ENCODE assay signal across 18 cellular contexts in the genomic region with DNA sequence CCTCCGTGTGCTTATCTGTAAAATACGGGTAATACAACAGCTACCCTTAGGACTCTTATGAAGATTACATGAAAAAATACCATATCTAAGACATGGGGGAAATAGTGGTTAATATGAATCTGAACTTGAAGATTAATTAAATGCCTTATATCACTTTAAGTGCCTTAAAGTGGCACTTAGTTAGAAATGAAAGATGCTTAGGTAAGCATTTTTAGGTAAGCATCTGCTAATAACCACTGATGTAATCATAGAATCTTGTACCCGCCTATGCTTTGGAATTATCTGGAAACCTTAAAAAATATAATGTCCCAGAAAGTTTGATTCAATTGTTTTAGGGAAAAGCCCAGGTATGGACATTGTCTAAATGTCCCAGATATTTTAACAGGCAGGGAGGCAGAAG. TPM values are rescaled to one million over a fixed set of nuclear protein-coding genes. Genes with fewer than 3 reads are reported as not detected.
DNase-seq lines count a peak whose midpoint lies in the region; ATAC-seq and TF ChIP-seq lines count a peak whose summit lies in the region.
"Had no signal": no experiment of that assay in that cellular context is flagged by ENCODE, and none has a peak within 500 bp of the region (broad histone marks: within the 10 kb centered on the region; RNA-seq: fewer than 3 reads in every experiment).

No MANE protein-coding gene starts in this region.

- H4K5ac ChIP-seq in IMR-90 (ENCODE audit: low read depth, low read length) = no peak overlapping the region

- H2BK5ac ChIP-seq in IMR-90 (ENCODE audit: low read depth, low read length, poor library complexity, severe bottlenecking) = no peak overlapping the region

- TF ChIP-seq RAD21 in IMR-90 (IDR thresholded peaks at IDR 0.05; ENCODE audit: low read length) = no peak

- no peak overlapping the region for H2BK120ac ChIP-seq in IMR-90 (ENCODE audit: low read depth, low read length)

- dilution Hi-C loops in IMR-90 (cut with HindIII; ENCODE audit: low sequenced_read_pairs, unreplicated experiment) = no loop called here

- H2AFZ ChIP-seq in IMR-90 (replicated peaks; ENCODE audit: low read length, poor library complexity) = no peak overlapping the region

- H2AK9ac ChIP-seq in IMR-90 (replicated peaks; ENCODE audit: low read depth, low read length, poor library complexity) = no peak overlapping the region

- no peak overlapping the region for H4K91ac ChIP-seq in IMR-90 (ENCODE audit: insufficient read depth, low read depth, low read length)

- H3K27ac Mint-ChIP-seq in activated CD4-positive, alpha-beta T cell treated with anti-CD3 and anti-CD28 coated beads, Interleukin-2, amount 10 ng/mL, durations not matched to agents 24 days and 14 days = peak overlapping the region; percentile 85
- peak overlapping the region; percentile 77 for H3K27ac Mint-ChIP-seq in activated naive CD8-positive, alpha-beta T cell
- peak overlapping the region; percentile 74 for H3K27ac Mint-ChIP-seq in memory B cell
- no peak overlapping the region for H3K27ac Mint-ChIP-seq in endodermal cell

- H3K9me1 ChIP-seq in IMR-90 (ENCODE audit: insufficient read depth, low read length) = 0 out of 2 replicates have a peak, but pooled peaks cover 3% of the 10 kb centered on the region

- no peak for ATAC-seq in IMR-90 (ENCODE audit: low read depth)
- ATAC-seq in memory B cell (ENCODE audit: low read depth) = no peak
- no peak for ATAC-seq in GM21619 (IDR thresholded peaks at IDR 0.05; ENCODE audit: unreplicated experiment)
- no peak for ATAC-seq in GM18517 (IDR thresholded peaks at IDR 0.05; ENCODE audit: unreplicated experiment)

- H2BK20ac ChIP-seq in IMR-90 (ENCODE audit: low read depth, low read length) = no peak overlapping the region

- no peak overlapping the region for H3K27ac ChIP-seq in IMR-90 (ENCODE audit: insufficient read depth, low read length)
- no peak overlapping the region for H3K27ac ChIP-seq in endodermal cell (ENCODE audit: low read depth, low read length)

- no peak overlapping the region for H3K23ac ChIP-seq in IMR-90 (ENCODE audit: low read depth, low read length)

- no peaks in the 10 kb centered on the region for H3K36me3 ChIP-seq in IMR-90 (ENCODE audit: control insufficient read depth, insufficient read depth, low read length)
- no peaks in the 10 kb centered on the region for H3K36me3 ChIP-seq in endodermal cell (ENCODE audit: control insufficient read depth, insufficient read depth, low read length)
- H3K36me3 ChIP-seq: BLaER1 treated with 17β-estradiol and CSF1 and Interleukin-3, amounts not matched to agents 10 nM and 100 nM had no signal

- H2BK15ac ChIP-seq in IMR-90 (ENCODE audit: low read depth, low read length) = no peak overlapping the region

- H3K14ac ChIP-seq in IMR-90 (replicated peaks; ENCODE audit: low read depth, low read length) = no peak overlapping the region

- H3K4ac ChIP-seq in IMR-90 (ENCODE audit: low read depth, low read length) = no peak overlapping the region

- H3K4me3 ChIP-seq in IMR-90 (ENCODE audit: insufficient read depth, low read depth, low read length) (no peak overlapping the region), endodermal cell (ENCODE audit: low read length) (no peak overlapping the region)
- H3K4me3 ChIP-seq: BLaER1 treated with 17β-estradiol and CSF1 and Interleukin-3, amounts not matched to agents 10 nM and 100 nM had no signal

- POLR2A ChIA-PET in IMR-90 (lab: Charles Lee; ENCODE audit: unreplicated experiment) = no interaction called here

- no peak for TF ChIP-seq POLR2A in IMR-90 (IDR thresholded peaks at IDR 0.05; ENCODE audit: low read depth, low read length)

- BruUV-seq in IMR-90 (replicated peaks; lab: Mats Ljungman, UMichigan) = no TSS peak

- TF ChIP-seq CTCF in IMR-90 (conservative IDR thresholded peaks at IDR 0.05; ENCODE audit: low read depth, low read length) (no peak), endodermal cell (conservative IDR thresholded peaks at IDR 0.05) (no peak)

- H3K4me1 ChIP-seq in IMR-90 (ENCODE audit: control insufficient read depth, insufficient read depth, low read length) (no peaks in the 10 kb centered on the region), endodermal cell (ENCODE audit: control insufficient read depth, insufficient read depth, low read length) (no peaks in the 10 kb centered on the region)

- H3K27me3 Mint-ChIP-seq in activated CD4-positive, alpha-beta T cell treated with anti-CD3 and anti-CD28 coated beads, Interleukin-2, amount 10 ng/mL, durations not matched to agents 24 days and 14 days = no peaks in the 10 kb centered on the region
- H3K27me3 Mint-ChIP-seq in activated naive CD8-positive, alpha-beta T cell = no peaks in the 10 kb centered on the region
- no peaks in the 10 kb centered on the region for H3K27me3 Mint-ChIP-seq in memory B cell
- H3K27me3 Mint-ChIP-seq in endodermal cell (ENCODE audit: insufficient read depth) = no peaks in the 10 kb centered on the region

- H3K27me3 ChIP-seq in IMR-90 (ENCODE audit: control insufficient read depth, insufficient read depth, low read length) (peaks cover 23% of the 10 kb centered on the region), endodermal cell (ENCODE audit: control insufficient read depth, insufficient read depth, low read length, poor library complexity, severe bottlenecking) (no peaks in the 10 kb centered on the region)
- H3K27me3 ChIP-seq: BLaER1 treated with 17β-estradiol and CSF1 and Interleukin-3, amounts not matched to agents 10 nM and 100 nM had no signal

- H3K9me3 ChIP-seq in IMR-90 (ENCODE audit: control insufficient read depth, insufficient read depth, low read length) (no peaks in the 10 kb centered on the region), endodermal cell (ENCODE audit: control insufficient read depth, low read length) (no peaks in the 10 kb centered on the region)

- no peak overlapping the region for H3K18ac ChIP-seq in IMR-90 (ENCODE audit: low read depth, low read length)

- DNase-seq in activated CD4-positive, alpha-beta T cell treated with anti-CD3 and anti-CD28 coated beads, Interleukin-2, amount 10 ng/mL, durations not matched to agents 24 days and 14 days = no peak
- no peak for DNase-seq in activated CD4-positive, alpha-beta T cell treated with anti-CD3 and anti-CD28 coated beads for 1 hour
- no peak for DNase-seq in IMR-90
- DNase-seq in memory B cell (ENCODE audit: low spot score in 2 of 2) = no peak
- no peak for DNase-seq in endodermal cell
- DNase-seq: DMS 273 treated with DMSO at 0.1 percent for 48 hours, GDM1, GOT3, NCI-H1092, NCI-H146, SIG-M5 had no signal

- no peak overlapping the region for H3K4me3 Mint-ChIP-seq in activated CD4-positive, alpha-beta T cell treated with anti-CD3 and anti-CD28 coated beads, Interleukin-2, amount 10 ng/mL, durations not matched to agents 24 days and 14 days
- H3K4me3 Mint-ChIP-seq in activated naive CD8-positive, alpha-beta T cell = no peak overlapping the region
- H3K4me3 Mint-ChIP-seq in memory B cell (no peak overlapping the region), endodermal cell (no peak overlapping the region)

- in situ Hi-C loops in IMR-90 (cut with MboI; ENCODE audit: low sequenced_read_pairs) = no loop called here

- H4K8ac ChIP-seq in IMR-90 (ENCODE audit: low read depth in 2 of 2, low read length in 2 of 2) = no peak overlapping the region

- no peak overlapping the region for H3K56ac ChIP-seq in IMR-90 (ENCODE audit: extremely low read depth, insufficient read depth, low read length)

- no peaks in the 10 kb centered on the region for H3K79me1 ChIP-seq in IMR-90 (ENCODE audit: low read depth in 1 of 2, low read length in 2 of 2)

- no peak overlapping the region for H3K9ac ChIP-seq in IMR-90 (ENCODE audit: low read depth, low read length)
- H3K9ac ChIP-seq in endodermal cell (ENCODE audit: extremely low read depth, low read length, poor library complexity, severe bottlenecking) = no peak overlapping the region
- H3K9ac ChIP-seq: BLaER1 treated with 17β-estradiol and CSF1 and Interleukin-3, amounts not matched to agents 10 nM and 100 nM had no signal

- WGBS in IMR-90 (ENCODE audit: extremely low coverage in 2 of 2, insufficient read length in 1 of 2), 2 experiments = no CpG with 5 or more reads among the region's 3 CpGs
- WGBS in endodermal cell (ENCODE audit: insufficient coverage in 1 of 2, insufficient read length in 1 of 2), 2 experiments = 60 to 96% methylated on average over 1 to 3 of the region's 3 CpGs

- no peak overlapping the region for H2AK5ac ChIP-seq in IMR-90 (ENCODE audit: low read depth, low read length)

- peaks cover 35% of the 10 kb centered on the region for H3K4me1 Mint-ChIP-seq in activated CD4-positive, alpha-beta T cell treated with anti-CD3 and anti-CD28 coated beads, Interleukin-2, amount 10 ng/mL, durations not matched to agents 24 days and 14 days
- peaks cover 28% of the 10 kb centered on the region for H3K4me1 Mint-ChIP-seq in activated naive CD8-positive, alpha-beta T cell (ENCODE audit: low read depth)
- peaks cover 25% of the 10 kb centered on the region for H3K4me1 Mint-ChIP-seq in memory B cell
- no peaks in the 10 kb centered on the region for H3K4me1 Mint-ChIP-seq in endodermal cell

- intact Hi-C loops in activated CD4-positive, alpha-beta T cell treated with anti-CD3 and anti-CD28 coated beads, Interleukin-2, amount 10 ng/mL, durations not matched to agents 24 days and 14 days (cut with micrococcal nuclease) = loop anchor here (5.0 kb wide), 1 partner anchor 45 kb away; no protein-coding TSS in a partner anchor
- intact Hi-C loops in IMR-90 (cut with micrococcal nuclease) = no loop called here

- H4K20me1 ChIP-seq in IMR-90 (ENCODE audit: insufficient read depth, low read length) = no peaks in the 10 kb centered on the region
- H4K20me1 ChIP-seq: BLaER1 treated with 17β-estradiol and CSF1 and Interleukin-3, amounts not matched to agents 10 nM and 100 nM had no signal

- H3K9me3 Mint-ChIP-seq in activated CD4-positive, alpha-beta T cell treated with anti-CD3 and anti-CD28 coated beads, Interleukin-2, amount 10 ng/mL, durations not matched to agents 24 days and 14 days = peaks cover 16% of the 10 kb centered on the region
- H3K9me3 Mint-ChIP-seq in activated naive CD8-positive, alpha-beta T cell (ENCODE audit: low read depth) = no peaks in the 10 kb centered on the region
- peaks cover 5% of the 10 kb centered on the region for H3K9me3 Mint-ChIP-seq in memory B cell
- no peaks in the 10 kb centered on the region for H3K9me3 Mint-ChIP-seq in endodermal cell

- H3K36me3 Mint-ChIP-seq in activated CD4-positive, alpha-beta T cell treated with anti-CD3 and anti-CD28 coated beads, Interleukin-2, amount 10 ng/mL, durations not matched to agents 24 days and 14 days (ENCODE audit: low read depth) = peaks cover 7% of the 10 kb centered on the region
- H3K36me3 Mint-ChIP-seq in activated naive CD8-positive, alpha-beta T cell = no peaks in the 10 kb centered on the region
- H3K36me3 Mint-ChIP-seq in memory B cell (peaks cover 9% of the 10 kb centered on the region), endodermal cell (ENCODE audit: low read depth) (no peaks in the 10 kb centered on the region)

- H3K4me2 ChIP-seq in IMR-90 (ENCODE audit: low read depth, low read length) = no peak overlapping the region

- CTCF ChIA-PET in IMR-90 (lab: Yijun Ruan, JAX) = no interaction called here

RNA-seq across cellular contexts. Expression of gene CLNK, which starts 12.2 kb away (rescaled TPM):
- total RNA-seq in activated CD4-positive, alpha-beta T cell treated with anti-CD3 and anti-CD28 coated beads, Interleukin-2, amount 10 ng/mL, durations not matched to agents 24 days and 14 days = 0.79 and 0.80 TPM in 2 replicates
- not detected in 2 replicates for total RNA-seq in IMR-90 (2012; rRNA removed)
- polyA plus RNA-seq in IMR-90 (2012; rRNA removed) = not detected in 2 replicates
- polyA plus RNA-seq in IMR-90 (2012; cell fraction: cytosol; rRNA removed) = not detected in 2 replicates
- polyA plus RNA-seq in IMR-90 (2012; cell fraction: nucleus; rRNA removed; ENCODE audit: low replicate concordance) = not detected in 2 replicates
- not detected for total RNA-seq in endodermal cell
- polyA plus RNA-seq in endodermal cell (2013, experiment 1 of 2) = not detected
- not detected for polyA plus RNA-seq in endodermal cell (2013, experiment 2 of 2)
- total RNA-seq: A172, MCF 10A, RPMI7951 had no signal
